ENCODE assay signal across 15 cellular contexts in genomic region chr6:108667984-108668383, GRCh38.
DNase-seq lines count a peak whose midpoint lies in the region; ATAC-seq and TF ChIP-seq lines count a peak whose summit lies in the region.
"Had no signal": no experiment of that assay in that cellular context is flagged by ENCODE, and none has a peak within 500 bp of the region (broad histone marks: within the 10 kb centered on the region; RNA-seq: fewer than 3 reads in every experiment).

No MANE protein-coding gene starts in this region.

- no peak for TF ChIP-seq POLR2A in tibial nerve (IDR thresholded peaks at IDR 0.05)

- no peak for ATAC-seq in GM21825 (IDR thresholded peaks at IDR 0.05; ENCODE audit: unreplicated experiment)

- H3K36me3 ChIP-seq in cardiac muscle cell, result no peaks in the 10 kb centered on the region
- H3K36me3 ChIP-seq in tibial nerve, result peaks cover 0 to 47% (median 5%) of the 10 kb centered on the region in 3 donors

- WGBS in tibial nerve, 2 donors, result 22% methylated on average over 6 of the region's 6 CpGs

- H3K4me1 ChIP-seq in cardiac muscle cell (ENCODE audit: low read depth), result peaks cover 29% of the 10 kb centered on the region
- H3K4me1 ChIP-seq in tibial nerve, result peaks cover 0 to 81% (median 30%) of the 10 kb centered on the region in 4 donors

- no peaks in the 10 kb centered on the region for H3K27me3 ChIP-seq in cardiac muscle cell
- H3K27me3 ChIP-seq in tibial nerve, result no peaks in the 10 kb centered on the region

- H3K9me3 ChIP-seq in cardiac muscle cell (ENCODE audit: low read depth), result no peaks in the 10 kb centered on the region
- H3K9me3 ChIP-seq in tibial nerve, result no peaks in the 10 kb centered on the region
- H3K9me3 ChIP-seq: HAP-1 had no signal

- peak; percentile 75 for DNase-seq in Ammon's horn (ENCODE audit: low spot score)
- peak; percentile 80 for DNase-seq in amniotic epithelial cell (ENCODE audit: low read depth)
- DNase-seq in cardiac muscle cell (ENCODE audit: low read depth in 1 of 2, low spot score in 1 of 2), result peak; percentile 54 to 68
- peak; percentile 13 for DNase-seq in occipital lobe (lab: John Stamatoyannopoulos, UW)
- DNase-seq in HT-29 (ENCODE audit: low spot score), result no peak
- no peak for DNase-seq in tibial nerve (ENCODE audit: low spot score in 2 of 2)
- DNase-seq in MV-4-11 (lab: John Stamatoyannopoulos, UW), result no peak
- DNase-seq: activated B cell treated with CpG ODN at 0.5 μM for 24 hours; aorta; naive B cell; NCI-H1417; NCI-H748 treated with DMSO at 0.1 percent for 48 hours; stimulated activated CD8-positive, alpha-beta memory T cell treated with anti-CD3 and anti-CD28 coated beads, Interleukin-4, amount 100 ng/mL, for 48 hours had no signal

- TF ChIP-seq CTCF in cardiac muscle cell (IDR thresholded peaks at IDR 0.05; ENCODE audit: low read depth, low read length), result no peak
- no peak for TF ChIP-seq CTCF in tibial nerve (IDR thresholded peaks at IDR 0.05)

- TF ChIP-seq EP300 in tibial nerve (IDR thresholded peaks at IDR 0.05), result peak in 1 of 2 donors; percentile 23

- H3K4me3 ChIP-seq in cardiac muscle cell (no peak overlapping the region), tibial nerve (no peak overlapping the region)
- H3K4me3 ChIP-seq: HAP-1 had no signal

- H3K27ac ChIP-seq in cardiac muscle cell, result no peak overlapping the region
- H3K27ac ChIP-seq in tibial nerve, result no peak overlapping the region

Comparison
In these comparisons a context has a peak if more than half of its experiments do, and no peak if none do; other contexts are left out.
1. DNase-seq: peak in Ammon's horn (single experiment), amniotic epithelial cell (single experiment), cardiac muscle cell (2 of 2) and occipital lobe (single experiment); none in HT-29 (single experiment), tibial nerve (0 of 2) and MV-4-11 (single experiment).